ENCODE assay signal across 1 cellular context in the genomic region with DNA sequence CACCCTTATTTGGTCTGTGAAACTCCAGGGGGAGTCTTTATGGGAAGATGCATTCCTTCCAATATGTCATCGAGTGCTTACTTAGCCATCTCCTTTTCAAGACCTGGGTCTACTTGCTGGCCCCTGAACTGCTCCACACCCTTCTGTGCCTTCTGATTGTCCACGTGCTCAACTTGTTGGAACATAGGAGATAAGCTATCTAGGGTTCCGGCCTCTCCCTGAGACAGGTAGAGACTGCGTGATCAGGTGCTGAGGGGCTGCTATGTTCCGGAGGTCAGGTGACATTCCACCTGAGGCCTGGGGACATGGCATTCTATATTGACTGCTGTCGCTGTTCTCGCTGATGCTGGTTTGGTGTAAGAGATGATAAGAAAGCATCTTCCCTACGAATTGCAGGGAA.
TF ChIP-seq lines count a peak whose summit lies in the region.

No MANE protein-coding gene starts in this region.

TF ChIP-seq in K562, 482 proteins besides CTCF, POLR2A, EP300 and RAD21 (continued from another document):
- TF ChIP-seq, protein P1, sequence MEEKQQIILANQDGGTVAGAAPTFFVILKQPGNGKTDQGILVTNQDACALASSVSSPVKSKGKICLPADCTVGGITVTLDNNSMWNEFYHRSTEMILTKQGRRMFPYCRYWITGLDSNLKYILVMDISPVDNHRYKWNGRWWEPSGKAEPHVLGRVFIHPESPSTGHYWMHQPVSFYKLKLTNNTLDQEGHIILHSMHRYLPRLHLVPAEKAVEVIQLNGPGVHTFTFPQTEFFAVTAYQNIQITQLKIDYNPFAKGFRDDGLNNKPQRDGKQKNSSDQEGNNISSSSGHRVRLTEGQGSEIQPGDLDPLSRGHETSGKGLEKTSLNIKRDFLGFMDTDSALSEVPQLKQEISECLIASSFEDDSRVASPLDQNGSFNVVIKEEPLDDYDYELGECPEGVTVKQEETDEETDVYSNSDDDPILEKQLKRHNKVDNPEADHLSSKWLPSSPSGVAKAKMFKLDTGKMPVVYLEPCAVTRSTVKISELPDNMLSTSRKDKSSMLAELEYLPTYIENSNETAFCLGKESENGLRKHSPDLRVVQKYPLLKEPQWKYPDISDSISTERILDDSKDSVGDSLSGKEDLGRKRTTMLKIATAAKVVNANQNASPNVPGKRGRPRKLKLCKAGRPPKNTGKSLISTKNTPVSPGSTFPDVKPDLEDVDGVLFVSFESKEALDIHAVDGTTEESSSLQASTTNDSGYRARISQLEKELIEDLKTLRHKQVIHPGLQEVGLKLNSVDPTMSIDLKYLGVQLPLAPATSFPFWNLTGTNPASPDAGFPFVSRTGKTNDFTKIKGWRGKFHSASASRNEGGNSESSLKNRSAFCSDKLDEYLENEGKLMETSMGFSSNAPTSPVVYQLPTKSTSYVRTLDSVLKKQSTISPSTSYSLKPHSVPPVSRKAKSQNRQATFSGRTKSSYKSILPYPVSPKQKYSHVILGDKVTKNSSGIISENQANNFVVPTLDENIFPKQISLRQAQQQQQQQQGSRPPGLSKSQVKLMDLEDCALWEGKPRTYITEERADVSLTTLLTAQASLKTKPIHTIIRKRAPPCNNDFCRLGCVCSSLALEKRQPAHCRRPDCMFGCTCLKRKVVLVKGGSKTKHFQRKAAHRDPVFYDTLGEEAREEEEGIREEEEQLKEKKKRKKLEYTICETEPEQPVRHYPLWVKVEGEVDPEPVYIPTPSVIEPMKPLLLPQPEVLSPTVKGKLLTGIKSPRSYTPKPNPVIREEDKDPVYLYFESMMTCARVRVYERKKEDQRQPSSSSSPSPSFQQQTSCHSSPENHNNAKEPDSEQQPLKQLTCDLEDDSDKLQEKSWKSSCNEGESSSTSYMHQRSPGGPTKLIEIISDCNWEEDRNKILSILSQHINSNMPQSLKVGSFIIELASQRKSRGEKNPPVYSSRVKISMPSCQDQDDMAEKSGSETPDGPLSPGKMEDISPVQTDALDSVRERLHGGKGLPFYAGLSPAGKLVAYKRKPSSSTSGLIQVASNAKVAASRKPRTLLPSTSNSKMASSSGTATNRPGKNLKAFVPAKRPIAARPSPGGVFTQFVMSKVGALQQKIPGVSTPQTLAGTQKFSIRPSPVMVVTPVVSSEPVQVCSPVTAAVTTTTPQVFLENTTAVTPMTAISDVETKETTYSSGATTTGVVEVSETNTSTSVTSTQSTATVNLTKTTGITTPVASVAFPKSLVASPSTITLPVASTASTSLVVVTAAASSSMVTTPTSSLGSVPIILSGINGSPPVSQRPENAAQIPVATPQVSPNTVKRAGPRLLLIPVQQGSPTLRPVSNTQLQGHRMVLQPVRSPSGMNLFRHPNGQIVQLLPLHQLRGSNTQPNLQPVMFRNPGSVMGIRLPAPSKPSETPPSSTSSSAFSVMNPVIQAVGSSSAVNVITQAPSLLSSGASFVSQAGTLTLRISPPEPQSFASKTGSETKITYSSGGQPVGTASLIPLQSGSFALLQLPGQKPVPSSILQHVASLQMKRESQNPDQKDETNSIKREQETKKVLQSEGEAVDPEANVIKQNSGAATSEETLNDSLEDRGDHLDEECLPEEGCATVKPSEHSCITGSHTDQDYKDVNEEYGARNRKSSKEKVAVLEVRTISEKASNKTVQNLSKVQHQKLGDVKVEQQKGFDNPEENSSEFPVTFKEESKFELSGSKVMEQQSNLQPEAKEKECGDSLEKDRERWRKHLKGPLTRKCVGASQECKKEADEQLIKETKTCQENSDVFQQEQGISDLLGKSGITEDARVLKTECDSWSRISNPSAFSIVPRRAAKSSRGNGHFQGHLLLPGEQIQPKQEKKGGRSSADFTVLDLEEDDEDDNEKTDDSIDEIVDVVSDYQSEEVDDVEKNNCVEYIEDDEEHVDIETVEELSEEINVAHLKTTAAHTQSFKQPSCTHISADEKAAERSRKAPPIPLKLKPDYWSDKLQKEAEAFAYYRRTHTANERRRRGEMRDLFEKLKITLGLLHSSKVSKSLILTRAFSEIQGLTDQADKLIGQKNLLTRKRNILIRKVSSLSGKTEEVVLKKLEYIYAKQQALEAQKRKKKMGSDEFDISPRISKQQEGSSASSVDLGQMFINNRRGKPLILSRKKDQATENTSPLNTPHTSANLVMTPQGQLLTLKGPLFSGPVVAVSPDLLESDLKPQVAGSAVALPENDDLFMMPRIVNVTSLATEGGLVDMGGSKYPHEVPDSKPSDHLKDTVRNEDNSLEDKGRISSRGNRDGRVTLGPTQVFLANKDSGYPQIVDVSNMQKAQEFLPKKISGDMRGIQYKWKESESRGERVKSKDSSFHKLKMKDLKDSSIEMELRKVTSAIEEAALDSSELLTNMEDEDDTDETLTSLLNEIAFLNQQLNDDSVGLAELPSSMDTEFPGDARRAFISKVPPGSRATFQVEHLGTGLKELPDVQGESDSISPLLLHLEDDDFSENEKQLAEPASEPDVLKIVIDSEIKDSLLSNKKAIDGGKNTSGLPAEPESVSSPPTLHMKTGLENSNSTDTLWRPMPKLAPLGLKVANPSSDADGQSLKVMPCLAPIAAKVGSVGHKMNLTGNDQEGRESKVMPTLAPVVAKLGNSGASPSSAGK (IDR thresholded peaks at IDR 0.05), result peak; percentile 15; the same call in 1 of the 2 replicates
- TF ChIP-seq, protein P2, sequence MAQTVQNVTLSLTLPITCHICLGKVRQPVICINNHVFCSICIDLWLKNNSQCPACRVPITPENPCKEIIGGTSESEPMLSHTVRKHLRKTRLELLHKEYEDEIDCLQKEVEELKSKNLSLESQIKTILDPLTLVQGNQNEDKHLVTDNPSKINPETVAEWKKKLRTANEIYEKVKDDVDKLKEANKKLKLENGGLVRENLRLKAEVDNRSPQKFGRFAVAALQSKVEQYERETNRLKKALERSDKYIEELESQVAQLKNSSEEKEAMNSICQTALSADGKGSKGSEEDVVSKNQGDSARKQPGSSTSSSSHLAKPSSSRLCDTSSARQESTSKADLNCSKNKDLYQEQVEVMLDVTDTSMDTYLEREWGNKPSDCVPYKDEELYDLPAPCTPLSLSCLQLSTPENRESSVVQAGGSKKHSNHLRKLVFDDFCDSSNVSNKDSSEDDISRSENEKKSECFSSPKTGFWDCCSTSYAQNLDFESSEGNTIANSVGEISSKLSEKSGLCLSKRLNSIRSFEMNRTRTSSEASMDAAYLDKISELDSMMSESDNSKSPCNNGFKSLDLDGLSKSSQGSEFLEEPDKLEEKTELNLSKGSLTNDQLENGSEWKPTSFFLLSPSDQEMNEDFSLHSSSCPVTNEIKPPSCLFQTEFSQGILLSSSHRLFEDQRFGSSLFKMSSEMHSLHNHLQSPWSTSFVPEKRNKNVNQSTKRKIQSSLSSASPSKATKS (CRISPR knock-in tag; IDR thresholded peaks at IDR 0.05), result no peak
- TF ChIP-seq XRCC3 (IDR thresholded peaks at IDR 0.05), result no peak
